ENCODE assay signal across 11 cellular contexts in genomic region chr6:44050872-44051421, GRCh38.
DNase-seq lines count a peak whose midpoint lies in the region; ATAC-seq, FAIRE-seq and TF ChIP-seq lines count a peak whose summit lies in the region.
"Had no signal": no experiment of that assay in that cellular context is flagged by ENCODE, and none has a peak within 500 bp of the region (broad histone marks: within the 10 kb centered on the region; RNA-seq: fewer than 3 reads in every experiment).

No MANE protein-coding gene starts in this region.

- H3K36me3 ChIP-seq in PC-3 (ENCODE audit: low read depth, low read length) = no peaks in the 10 kb centered on the region
- no peaks in the 10 kb centered on the region for H3K36me3 ChIP-seq in H1 (ENCODE audit: control insufficient read depth in 2 of 4, insufficient read depth in 4 of 4, low read length in 3 of 4)
- no peaks in the 10 kb centered on the region for H3K36me3 ChIP-seq in mesenchymal stem cell (ENCODE audit: control insufficient read depth in 1 of 2, insufficient read depth in 2 of 2, low read depth in 1 of 2, low read length in 2 of 2)
- H3K36me3 ChIP-seq in suprapubic skin = no peaks in the 10 kb centered on the region

- TF ChIP-seq CTCF in PC-3 (conservative IDR thresholded peaks at IDR 0.05; ENCODE audit: low read depth, low read length) (no peak), H1 (IDR thresholded peaks at IDR 0.05; ENCODE audit: control extremely low read depth in 1 of 3, insufficient read depth in 1 of 3, low read depth in 1 of 3, low read length in 3 of 3) (no peak), suprapubic skin (IDR thresholded peaks at IDR 0.05) (no peak)

- BruUV-seq in PC-3 (replicated peaks; lab: Mats Ljungman, UMichigan) = no TSS peak

- intact Hi-C loops in PC-3 (cut with micrococcal nuclease) = loop anchor here (5.0 kb wide), 1 partner anchor 39 kb away; no protein-coding TSS in a partner anchor

- H3F3A ChIP-seq in PC-3 (ENCODE audit: low read length, unreplicated experiment) = peaks cover 9% of the 10 kb centered on the region

- no peaks in the 10 kb centered on the region for H3K79me1 ChIP-seq in H1 (ENCODE audit: low read depth, low read length)
- no peaks in the 10 kb centered on the region for H3K79me1 ChIP-seq in mesenchymal stem cell (replicated peaks; ENCODE audit: low read length, poor library complexity, severe bottlenecking)

- ATAC-seq in PC-3 = peak; percentile 27

- TF ChIP-seq POLR2A in H1 (IDR thresholded peaks at IDR 0.05; ENCODE audit: control extremely low read depth in 1 of 2, low read depth in 2 of 2, low read length in 2 of 2) = no peak
- TF ChIP-seq POLR2A in suprapubic skin (IDR thresholded peaks at IDR 0.05) = no peak

- H2AFZ ChIP-seq in PC-3 (ENCODE audit: low read length) (no peak overlapping the region), H1 (ENCODE audit: low read length) (no peak overlapping the region), mesenchymal stem cell (ENCODE audit: low read depth, low read length) (peak overlapping the region; percentile 14)

- no peak for FAIRE-seq in H1 (lab: Jason Lieb, UNC)
- FAIRE-seq: bronchial epithelial cell had no signal

- POLR2A ChIA-PET in PC-3 (lab: Charles Lee; ENCODE audit: unreplicated experiment) (interaction anchor here (0.6 kb wide), 1 partner anchor 9 kb away, joined by 3 read pairs; no protein-coding TSS in a partner anchor), H1 (lab: Charles Lee; ENCODE audit: partially characterized antibody) (interaction anchor here (0.9 to 2.7 kb wide), 3 partner anchors 10 to 20 kb away, joined by 3 to 16 read pairs (median 4); no protein-coding TSS in a partner anchor)

- no peaks in the 10 kb centered on the region for H3K27me3 ChIP-seq in PC-3 (ENCODE audit: low read length)
- no peaks in the 10 kb centered on the region for H3K27me3 ChIP-seq in H1 (replicated peaks in 1 of 4; ENCODE audit: control insufficient read depth in 3 of 4, extremely low read depth in 1 of 4, insufficient read depth in 3 of 4, low read length in 3 of 4)
- no peaks in the 10 kb centered on the region for H3K27me3 ChIP-seq in mesenchymal stem cell (ENCODE audit: control insufficient read depth in 1 of 2, insufficient read depth in 1 of 2, low read length in 2 of 2)
- no peaks in the 10 kb centered on the region for H3K27me3 ChIP-seq in suprapubic skin

- no peak overlapping the region for H4K5ac ChIP-seq in H1 (ENCODE audit: insufficient read length, low read depth, low read length)

- H4K91ac ChIP-seq in H1 (replicated peaks; ENCODE audit: insufficient read length, low read length) = no peak overlapping the region
- peak overlapping the region; percentile 87 for H4K91ac ChIP-seq in mesenchymal stem cell (ENCODE audit: low read length)

- H3K9me2 ChIP-seq in PC-3 (replicated peaks; ENCODE audit: low read length) = no peaks in the 10 kb centered on the region

- peak overlapping the region; percentile 96 for H3K27ac ChIP-seq in PC-3 (ENCODE audit: low read length)
- no peak overlapping the region for H3K27ac ChIP-seq in H1 (ENCODE audit: low read depth, low read length)
- peak overlapping the region; percentile 33 for H3K27ac ChIP-seq in mesenchymal stem cell (ENCODE audit: low read length, poor library complexity, severe bottlenecking)
- H3K27ac ChIP-seq in suprapubic skin = peak overlapping the region; percentile 55

- H3K4me2 ChIP-seq in PC-3 (ENCODE audit: low read length) (peak overlapping the region; percentile 55), H1 (ENCODE audit: insufficient read depth in 1 of 2, low read depth in 2 of 2, low read length in 2 of 2) (no peak overlapping the region), mesenchymal stem cell (ENCODE audit: low read length, poor library complexity, severe bottlenecking) (no peak overlapping the region)

- TF ChIP-seq EP300 in H1 (IDR thresholded peaks at IDR 0.05; ENCODE audit: borderline replicate concordance in 1 of 2, low read depth in 2 of 2, low read length in 2 of 2) (no peak), suprapubic skin (IDR thresholded peaks at IDR 0.05) (no peak)

- no peaks in the 10 kb centered on the region for H3K23me2 ChIP-seq in H1 (ENCODE audit: low read depth, low read length)

- H2AK5ac ChIP-seq in H1 (ENCODE audit: low read depth, low read length) = no peak overlapping the region
- peak overlapping the region; percentile 32 for H2AK5ac ChIP-seq in mesenchymal stem cell (ENCODE audit: low read length, severe bottlenecking)

- peak overlapping the region; percentile 66 for H3K9ac ChIP-seq in PC-3 (ENCODE audit: low read length)
- H3K9ac ChIP-seq in H1 (replicated peaks in 1 of 4; ENCODE audit: extremely low read depth in 1 of 4, low read depth in 3 of 4, low read length in 3 of 4) = no peak overlapping the region
- H3K9ac ChIP-seq in mesenchymal stem cell (ENCODE audit: low read length) = peak overlapping the region; percentile 48

- H3K79me2 ChIP-seq in PC-3 (ENCODE audit: low read length) (no peaks in the 10 kb centered on the region), H1 (ENCODE audit: control insufficient read depth in 1 of 2, insufficient read depth in 2 of 2, low read length in 2 of 2) (no peaks in the 10 kb centered on the region)

- no peak overlapping the region for H3K14ac ChIP-seq in H1 (ENCODE audit: insufficient read length)
- peak overlapping the region in 1 of 2 experiments; percentile 88 for H3K14ac ChIP-seq in mesenchymal stem cell (ENCODE audit: low read length in 2 of 2)

- H3K56ac ChIP-seq in H1 (replicated peaks; ENCODE audit: insufficient read length, low read depth, low read length) = no peak overlapping the region

- 82% methylated on average over 6 of the region's 6 CpGs; no CpG with 5 or more reads in 1 of the 2 experiments for whole genome bisulfite sequencing in H1 (ENCODE audit: extremely low coverage in 1 of 2, insufficient coverage in 1 of 2, insufficient read length in 1 of 2, insufficient replicate concordance in 2 of 2, low coverage in 1 of 2, low lambda C conversion rate in 2 of 2, missing lambda C conversion rate in 1 of 2), 2 experiments
- WGBS in mesenchymal stem cell = 69% methylated on average over 6 of the region's 6 CpGs
- WGBS in suprapubic skin = 44% methylated on average over 6 of the region's 6 CpGs

- H3K4me1 ChIP-seq in PC-3 (ENCODE audit: insufficient read depth, low read length) (peaks cover 92% of the 10 kb centered on the region), H1 (replicated peaks in 1 of 4; ENCODE audit: control insufficient read depth in 3 of 4, insufficient read depth in 4 of 4, low read length in 3 of 4) (peaks cover 0 to 14% (median 4%) of the 10 kb centered on the region in 4 experiments; a peak in 6 of 7 replicates), mesenchymal stem cell (ENCODE audit: control insufficient read depth, insufficient read depth, low read depth, low read length) (peaks cover 43% of the 10 kb centered on the region), suprapubic skin (peaks cover 71% of the 10 kb centered on the region)

- H4K8ac ChIP-seq in H1 (ENCODE audit: extremely low read depth, insufficient read depth, low read length) (no peak overlapping the region), mesenchymal stem cell (ENCODE audit: low read length) (peak overlapping the region; percentile 85)

- TF ChIP-seq RAD21 in H1 (IDR thresholded peaks at IDR 0.05 in 1 of 2, conservative IDR thresholded peaks at IDR 0.05 in 1 of 2; ENCODE audit: low read depth in 2 of 2, low read length in 2 of 2) = no peak

- H2BK20ac ChIP-seq in H1 (ENCODE audit: low read length) = no peak overlapping the region

- H2BK15ac ChIP-seq in H1 (ENCODE audit: low read length) (no peak overlapping the region), mesenchymal stem cell (ENCODE audit: low read depth, poor library complexity, severe bottlenecking) (peak overlapping the region; percentile 63)

- CTCF ChIA-PET in PC-3 (lab: Charles Lee) = no interaction called here
- CTCF ChIA-PET in H1 (lab: Charles Lee; ENCODE audit: partially characterized antibody) = interaction anchor here (1.1 to 23.4 kb wide), 6 partner anchors 10 to 45 kb away, joined by 3 to 331 read pairs (median 4); no protein-coding TSS in a partner anchor

- peak overlapping the region; percentile 80 for H3K4ac ChIP-seq in H1 (replicated peaks; ENCODE audit: insufficient read length, low read depth, low read length)
- H3K4ac ChIP-seq in mesenchymal stem cell (ENCODE audit: low read depth in 1 of 2, low read length in 2 of 2) = peak overlapping the region; percentile 39 to 75

- H4K20me1 ChIP-seq in PC-3 (ENCODE audit: low read length) (no peaks in the 10 kb centered on the region), H1 (replicated peaks in 1 of 2; ENCODE audit: control insufficient read depth in 1 of 2, insufficient read depth in 2 of 2, low read length in 2 of 2) (no peaks in the 10 kb centered on the region)

- no peak overlapping the region for H3K23ac ChIP-seq in H1 (ENCODE audit: insufficient read length)
- H3K23ac ChIP-seq in mesenchymal stem cell (ENCODE audit: low read length in 2 of 2) = peak overlapping the region in 1 of 2 experiments; percentile 35

- H3K4me3 ChIP-seq in PC-3 (ENCODE audit: low read length) (no peak overlapping the region), H1 (ENCODE audit: extremely low read depth in 1 of 4, insufficient read depth in 2 of 4, low read depth in 3 of 4, low read length in 4 of 4) (no peak overlapping the region), mesenchymal stem cell (ENCODE audit: insufficient read depth in 1 of 2, low read depth in 1 of 2, low read length in 2 of 2) (no peak overlapping the region), suprapubic skin (no peak overlapping the region)

- H3K9me3 ChIP-seq in PC-3 (ENCODE audit: low read length) (no peaks in the 10 kb centered on the region), H1 (ENCODE audit: insufficient read depth in 2 of 2, low read depth in 1 of 2, low read length in 1 of 2) (no peaks in the 10 kb centered on the region), mesenchymal stem cell (ENCODE audit: control insufficient read depth, low read length) (no peaks in the 10 kb centered on the region), suprapubic skin (no peaks in the 10 kb centered on the region)

- peak; percentile 72 for DNase-seq in PC-3
- DNase-seq in H1 (ENCODE audit: low read depth in 1 of 2, low spot score in 2 of 2) = no peak
- DNase-seq in mesenchymal stem cell = peak; percentile 62
- no peak for DNase-seq in suprapubic skin (ENCODE audit: low spot score in 2 of 2)
- no peak for DNase-seq in SKM-1 (lab: John Stamatoyannopoulos, UW; ENCODE audit: unreplicated experiment)
- no peak for DNase-seq in activated CD4-positive, alpha-beta T cell treated with anti-CD3 and anti-CD28 coated beads, Interleukin-2, amount 50 U/mL, for 1 hour
- DNase-seq in NCI-H2196 (lab: John Stamatoyannopoulos, UW; ENCODE audit: unreplicated experiment) = no peak
- no peak for DNase-seq in NCI-H1105 (lab: John Stamatoyannopoulos, UW)
- DNase-seq: activated T-cell treated with anti-CD3 and anti-CD28 coated beads, Interleukin-2, amount 50 U/mL, for 24 hours; NCI-H1930 had no signal

- H3K18ac ChIP-seq in H1 (ENCODE audit: extremely low read depth, low read length) = no peak overlapping the region
- peak overlapping the region; percentile 75 to 94 for H3K18ac ChIP-seq in mesenchymal stem cell (ENCODE audit: low read depth in 1 of 2, low read length in 2 of 2)

- H2BK12ac ChIP-seq in H1 (ENCODE audit: low read depth, low read length) = peak overlapping the region; percentile 75; the same call in 1 of the 2 replicates
- H2BK12ac ChIP-seq in mesenchymal stem cell (ENCODE audit: low read length in 2 of 2) = peak overlapping the region; percentile 84 to 94

- peak overlapping the region; percentile 35; the same call in 1 of the 2 replicates for H2BK5ac ChIP-seq in H1 (ENCODE audit: low read depth, low read length)
- peak overlapping the region; percentile 12 for H2BK5ac ChIP-seq in mesenchymal stem cell (ENCODE audit: low read depth, low read length, poor library complexity, severe bottlenecking)

- H2BK120ac ChIP-seq in H1 (replicated peaks; ENCODE audit: low read depth, low read length) (no peak overlapping the region), mesenchymal stem cell (ENCODE audit: low read depth, low read length) (peak overlapping the region; percentile 44)

Comparison
In these comparisons a context has a peak if more than half of its experiments do, and no peak if none do; other contexts are left out.
1. DNase-seq: peak in PC-3 (single experiment) and mesenchymal stem cell (single experiment); none in H1 (0 of 2), suprapubic skin (0 of 2), SKM-1 (single experiment), activated CD4-positive, alpha-beta T cell treated with anti-CD3 and anti-CD28 coated beads, Interleukin-2, amount 50 U/mL, for 1 hour (single experiment), NCI-H2196 (single experiment) and NCI-H1105 (single experiment).
2. H3K9ac ChIP-seq: peak in PC-3 (single experiment) and mesenchymal stem cell (single experiment); none in H1 (0 of 4).